1 cellular context compared by ENCODE assay signal in genomic region chr10:50550291-50550839, GRCh38.
TF ChIP-seq lines count a peak whose summit lies in the region.

No MANE protein-coding gene starts in this region.

TF ChIP-seq in K562, 482 proteins besides CTCF, POLR2A, EP300 and RAD21 (continued from another document and continues in another):
- TF ChIP-seq, protein P1, sequence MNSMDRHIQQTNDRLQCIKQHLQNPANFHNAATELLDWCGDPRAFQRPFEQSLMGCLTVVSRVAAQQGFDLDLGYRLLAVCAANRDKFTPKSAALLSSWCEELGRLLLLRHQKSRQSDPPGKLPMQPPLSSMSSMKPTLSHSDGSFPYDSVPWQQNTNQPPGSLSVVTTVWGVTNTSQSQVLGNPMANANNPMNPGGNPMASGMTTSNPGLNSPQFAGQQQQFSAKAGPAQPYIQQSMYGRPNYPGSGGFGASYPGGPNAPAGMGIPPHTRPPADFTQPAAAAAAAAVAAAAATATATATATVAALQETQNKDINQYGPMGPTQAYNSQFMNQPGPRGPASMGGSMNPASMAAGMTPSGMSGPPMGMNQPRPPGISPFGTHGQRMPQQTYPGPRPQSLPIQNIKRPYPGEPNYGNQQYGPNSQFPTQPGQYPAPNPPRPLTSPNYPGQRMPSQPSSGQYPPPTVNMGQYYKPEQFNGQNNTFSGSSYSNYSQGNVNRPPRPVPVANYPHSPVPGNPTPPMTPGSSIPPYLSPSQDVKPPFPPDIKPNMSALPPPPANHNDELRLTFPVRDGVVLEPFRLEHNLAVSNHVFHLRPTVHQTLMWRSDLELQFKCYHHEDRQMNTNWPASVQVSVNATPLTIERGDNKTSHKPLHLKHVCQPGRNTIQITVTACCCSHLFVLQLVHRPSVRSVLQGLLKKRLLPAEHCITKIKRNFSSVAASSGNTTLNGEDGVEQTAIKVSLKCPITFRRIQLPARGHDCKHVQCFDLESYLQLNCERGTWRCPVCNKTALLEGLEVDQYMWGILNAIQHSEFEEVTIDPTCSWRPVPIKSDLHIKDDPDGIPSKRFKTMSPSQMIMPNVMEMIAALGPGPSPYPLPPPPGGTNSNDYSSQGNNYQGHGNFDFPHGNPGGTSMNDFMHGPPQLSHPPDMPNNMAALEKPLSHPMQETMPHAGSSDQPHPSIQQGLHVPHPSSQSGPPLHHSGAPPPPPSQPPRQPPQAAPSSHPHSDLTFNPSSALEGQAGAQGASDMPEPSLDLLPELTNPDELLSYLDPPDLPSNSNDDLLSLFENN (IDR thresholded peaks at IDR 0.05; ENCODE audit: low read depth in 2 of 2, low read length in 2 of 2), result peak in 1 of 2 experiments; percentile 99; a peak in 2 of 4 replicates
- TF ChIP-seq, protein P2, sequence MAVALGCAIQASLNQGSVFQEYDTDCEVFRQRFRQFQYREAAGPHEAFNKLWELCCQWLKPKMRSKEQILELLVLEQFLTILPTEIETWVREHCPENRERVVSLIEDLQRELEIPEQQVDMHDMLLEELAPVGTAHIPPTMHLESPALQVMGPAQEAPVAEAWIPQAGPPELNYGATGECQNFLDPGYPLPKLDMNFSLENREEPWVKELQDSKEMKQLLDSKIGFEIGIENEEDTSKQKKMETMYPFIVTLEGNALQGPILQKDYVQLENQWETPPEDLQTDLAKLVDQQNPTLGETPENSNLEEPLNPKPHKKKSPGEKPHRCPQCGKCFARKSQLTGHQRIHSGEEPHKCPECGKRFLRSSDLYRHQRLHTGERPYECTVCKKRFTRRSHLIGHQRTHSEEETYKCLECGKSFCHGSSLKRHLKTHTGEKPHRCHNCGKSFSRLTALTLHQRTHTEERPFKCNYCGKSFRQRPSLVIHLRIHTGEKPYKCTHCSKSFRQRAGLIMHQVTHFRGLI (CRISPR knock-in tag; IDR thresholded peaks at IDR 0.05), result no peak
- TF ChIP-seq NRF1 (conservative IDR thresholded peaks at IDR 0.05 in 1 of 2, IDR thresholded peaks at IDR 0.05 in 1 of 2), result peak in 1 of 2 experiments; percentile 27; a peak in 1 of 4 replicates
- TF ChIP-seq BRF1 (IDR thresholded peaks at IDR 0.05; ENCODE audit: borderline replicate concordance, extremely low read depth, insufficient read length), result no peak
- peak; percentile 83 for TF ChIP-seq FOSL1 (tag; conservative IDR thresholded peaks at IDR 0.05)
- TF ChIP-seq SMAD4 (CRISPR knock-in tag; conservative IDR thresholded peaks at IDR 0.05), result peak; percentile 99
- peak; percentile 80; the same call in 1 of the 2 replicates for TF ChIP-seq ZNF12 (CRISPR knock-in tag; IDR thresholded peaks at IDR 0.05)
- peak; percentile 100 for TF ChIP-seq HLTF (IDR thresholded peaks at IDR 0.05)
- TF ChIP-seq HDAC3 (IDR thresholded peaks at IDR 0.05; ENCODE audit: borderline replicate concordance, partially characterized antibody), result peak; percentile 99
- TF ChIP-seq ZNF384 (IDR thresholded peaks at IDR 0.05; ENCODE audit: low read depth, low read length), result 0 out of 2 replicates have a peak, but pooled peaks have one; percentile 26
- TF ChIP-seq MAZ (CRISPR knock-in tag; conservative IDR thresholded peaks at IDR 0.05 in 1 of 2, IDR thresholded peaks at IDR 0.05 in 1 of 2), result peak in 1 of 2 experiments; percentile 74; a peak in 2 of 4 replicates
- TF ChIP-seq BCL6 (CRISPR knock-in tag; IDR thresholded peaks at IDR 0.05), result peak; percentile 81; the same call in 1 of the 2 replicates
- TF ChIP-seq ATF1 (CRISPR knock-in tag; IDR thresholded peaks at IDR 0.05), result no peak
- TF ChIP-seq ATF1 (tag; IDR thresholded peaks at IDR 0.05), result peak; percentile 67
- peak; percentile 100 for TF ChIP-seq HDAC2 (IDR thresholded peaks at IDR 0.05)
- TF ChIP-seq TEAD2 (tag; IDR thresholded peaks at IDR 0.05), result peak; percentile 69
- TF ChIP-seq ZNF311 (CRISPR knock-in tag; IDR thresholded peaks at IDR 0.05), result peak; percentile 87
- TF ChIP-seq NUFIP1 (IDR thresholded peaks at IDR 0.05; ENCODE audit: partially characterized antibody), result peak; percentile 36
- peak; percentile 66 for TF ChIP-seq MYC (IDR thresholded peaks at IDR 0.05; ENCODE audit: low read depth, low read length)
- TF ChIP-seq MYC (CRISPR knock-in tag; IDR thresholded peaks at IDR 0.05; ENCODE audit: borderline replicate concordance, low read depth), result no peak
- TF ChIP-seq PTBP1 (IDR thresholded peaks at IDR 0.05; ENCODE audit: low read depth, low read length), result peak; percentile 82; the same call in 1 of the 2 replicates
- TF ChIP-seq PHB2 (IDR thresholded peaks at IDR 0.05; ENCODE audit: low read depth), result peak; percentile 100
- TF ChIP-seq MYBL2 (IDR thresholded peaks at IDR 0.05; ENCODE audit: low read depth), result peak; percentile 50; the same call in 1 of the 2 replicates
- no peak for TF ChIP-seq MYBL2 (CRISPR knock-in tag; IDR thresholded peaks at IDR 0.05; ENCODE audit: borderline replicate concordance)
- TF ChIP-seq XRCC3 (IDR thresholded peaks at IDR 0.05), result peak; percentile 80; the same call in 1 of the 2 replicates
- TF ChIP-seq IRF2 (CRISPR knock-in tag; IDR thresholded peaks at IDR 0.05), result no peak
- TF ChIP-seq ZNF589 (CRISPR knock-in tag; IDR thresholded peaks at IDR 0.05; ENCODE audit: low read depth), result peak; percentile 99
- TF ChIP-seq SAFB2 (IDR thresholded peaks at IDR 0.05; ENCODE audit: borderline replicate concordance, low read depth, low read length, severe bottlenecking), result no peak
- peak; percentile 95 for TF ChIP-seq ZNF197 (CRISPR knock-in tag; IDR thresholded peaks at IDR 0.05; ENCODE audit: low read depth)
- TF ChIP-seq, protein P3, sequence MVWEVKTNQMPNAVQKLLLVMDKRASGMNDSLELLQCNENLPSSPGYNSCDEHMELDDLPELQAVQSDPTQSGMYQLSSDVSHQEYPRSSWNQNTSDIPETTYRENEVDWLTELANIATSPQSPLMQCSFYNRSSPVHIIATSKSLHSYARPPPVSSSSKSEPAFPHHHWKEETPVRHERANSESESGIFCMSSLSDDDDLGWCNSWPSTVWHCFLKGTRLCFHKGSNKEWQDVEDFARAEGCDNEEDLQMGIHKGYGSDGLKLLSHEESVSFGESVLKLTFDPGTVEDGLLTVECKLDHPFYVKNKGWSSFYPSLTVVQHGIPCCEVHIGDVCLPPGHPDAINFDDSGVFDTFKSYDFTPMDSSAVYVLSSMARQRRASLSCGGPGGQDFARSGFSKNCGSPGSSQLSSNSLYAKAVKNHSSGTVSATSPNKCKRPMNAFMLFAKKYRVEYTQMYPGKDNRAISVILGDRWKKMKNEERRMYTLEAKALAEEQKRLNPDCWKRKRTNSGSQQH (CRISPR knock-in tag; IDR thresholded peaks at IDR 0.05), result peak; percentile 95
- peak; percentile 96 for TF ChIP-seq ZKSCAN8 (CRISPR knock-in tag; IDR thresholded peaks at IDR 0.05)
- peak; percentile 96 for TF ChIP-seq KHSRP (IDR thresholded peaks at IDR 0.05)
- TF ChIP-seq, protein P4, sequence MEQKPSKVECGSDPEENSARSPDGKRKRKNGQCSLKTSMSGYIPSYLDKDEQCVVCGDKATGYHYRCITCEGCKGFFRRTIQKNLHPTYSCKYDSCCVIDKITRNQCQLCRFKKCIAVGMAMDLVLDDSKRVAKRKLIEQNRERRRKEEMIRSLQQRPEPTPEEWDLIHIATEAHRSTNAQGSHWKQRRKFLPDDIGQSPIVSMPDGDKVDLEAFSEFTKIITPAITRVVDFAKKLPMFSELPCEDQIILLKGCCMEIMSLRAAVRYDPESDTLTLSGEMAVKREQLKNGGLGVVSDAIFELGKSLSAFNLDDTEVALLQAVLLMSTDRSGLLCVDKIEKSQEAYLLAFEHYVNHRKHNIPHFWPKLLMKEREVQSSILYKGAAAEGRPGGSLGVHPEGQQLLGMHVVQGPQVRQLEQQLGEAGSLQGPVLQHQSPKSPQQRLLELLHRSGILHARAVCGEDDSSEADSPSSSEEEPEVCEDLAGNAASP (IDR thresholded peaks at IDR 0.05), result no peak
- peak; percentile 49; the same call in 1 of the 2 replicates for TF ChIP-seq ZNF134 (CRISPR knock-in tag; conservative IDR thresholded peaks at IDR 0.05)
- TF ChIP-seq TCF7 (IDR thresholded peaks at IDR 0.05; ENCODE audit: borderline replicate concordance), result peak; percentile 89; the same call in 1 of the 2 replicates
- TF ChIP-seq, protein P5, sequence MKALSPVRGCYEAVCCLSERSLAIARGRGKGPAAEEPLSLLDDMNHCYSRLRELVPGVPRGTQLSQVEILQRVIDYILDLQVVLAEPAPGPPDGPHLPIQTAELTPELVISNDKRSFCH (CRISPR knock-in tag; IDR thresholded peaks at IDR 0.05), result no peak
- TF ChIP-seq, protein P5 (tag; IDR thresholded peaks at IDR 0.05), result peak; percentile 91; the same call in 1 of the 2 replicates
- TF ChIP-seq NR2C1 (IDR thresholded peaks at IDR 0.05), result peak; percentile 84
- TF ChIP-seq NR2C1 (tag; IDR thresholded peaks at IDR 0.05), result peak; percentile 68
- peak; percentile 100 for TF ChIP-seq TCF3 (CRISPR knock-in tag; IDR thresholded peaks at IDR 0.05)
- no peak for TF ChIP-seq CBX8 (IDR thresholded peaks at IDR 0.05; ENCODE audit: borderline replicate concordance, extremely low read depth, low read depth, low read length, poor library complexity, severe bottlenecking)
- peak; percentile 42; the same call in 1 of the 2 replicates for TF ChIP-seq KAT7 (CRISPR knock-in tag; IDR thresholded peaks at IDR 0.05; ENCODE audit: borderline replicate concordance)
- peak; percentile 96 for TF ChIP-seq ZNF175 (CRISPR knock-in tag; IDR thresholded peaks at IDR 0.05; ENCODE audit: low read depth)
- TF ChIP-seq, protein P6, sequence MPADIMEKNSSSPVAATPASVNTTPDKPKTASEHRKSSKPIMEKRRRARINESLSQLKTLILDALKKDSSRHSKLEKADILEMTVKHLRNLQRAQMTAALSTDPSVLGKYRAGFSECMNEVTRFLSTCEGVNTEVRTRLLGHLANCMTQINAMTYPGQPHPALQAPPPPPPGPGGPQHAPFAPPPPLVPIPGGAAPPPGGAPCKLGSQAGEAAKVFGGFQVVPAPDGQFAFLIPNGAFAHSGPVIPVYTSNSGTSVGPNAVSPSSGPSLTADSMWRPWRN (IDR thresholded peaks at IDR 0.05; ENCODE audit: low read depth), result peak; percentile 74
- TF ChIP-seq NBN (IDR thresholded peaks at IDR 0.05; ENCODE audit: low read depth), result peak; percentile 99
- TF ChIP-seq CBX3 (IDR thresholded peaks at IDR 0.05; ENCODE audit: borderline replicate concordance in 1 of 2, low read length in 2 of 2), result peak in 1 of 2 experiments; percentile 87; a peak in 2 of 3 replicates
- TF ChIP-seq, protein P7, sequence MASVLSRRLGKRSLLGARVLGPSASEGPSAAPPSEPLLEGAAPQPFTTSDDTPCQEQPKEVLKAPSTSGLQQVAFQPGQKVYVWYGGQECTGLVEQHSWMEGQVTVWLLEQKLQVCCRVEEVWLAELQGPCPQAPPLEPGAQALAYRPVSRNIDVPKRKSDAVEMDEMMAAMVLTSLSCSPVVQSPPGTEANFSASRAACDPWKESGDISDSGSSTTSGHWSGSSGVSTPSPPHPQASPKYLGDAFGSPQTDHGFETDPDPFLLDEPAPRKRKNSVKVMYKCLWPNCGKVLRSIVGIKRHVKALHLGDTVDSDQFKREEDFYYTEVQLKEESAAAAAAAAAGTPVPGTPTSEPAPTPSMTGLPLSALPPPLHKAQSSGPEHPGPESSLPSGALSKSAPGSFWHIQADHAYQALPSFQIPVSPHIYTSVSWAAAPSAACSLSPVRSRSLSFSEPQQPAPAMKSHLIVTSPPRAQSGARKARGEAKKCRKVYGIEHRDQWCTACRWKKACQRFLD (CRISPR knock-in tag; IDR thresholded peaks at IDR 0.05), result peak; percentile 99
- no peak for TF ChIP-seq FOXJ2 (tag; IDR thresholded peaks at IDR 0.05)
- peak in 1 of 2 experiments; percentile 49; a peak in 2 of 4 replicates for TF ChIP-seq FOXA3 (CRISPR knock-in tag; conservative IDR thresholded peaks at IDR 0.05 in 1 of 2, IDR thresholded peaks at IDR 0.05 in 1 of 2)
- peak; percentile 97 for TF ChIP-seq CUX1 (CRISPR knock-in tag; IDR thresholded peaks at IDR 0.05)
- TF ChIP-seq, protein P8, sequence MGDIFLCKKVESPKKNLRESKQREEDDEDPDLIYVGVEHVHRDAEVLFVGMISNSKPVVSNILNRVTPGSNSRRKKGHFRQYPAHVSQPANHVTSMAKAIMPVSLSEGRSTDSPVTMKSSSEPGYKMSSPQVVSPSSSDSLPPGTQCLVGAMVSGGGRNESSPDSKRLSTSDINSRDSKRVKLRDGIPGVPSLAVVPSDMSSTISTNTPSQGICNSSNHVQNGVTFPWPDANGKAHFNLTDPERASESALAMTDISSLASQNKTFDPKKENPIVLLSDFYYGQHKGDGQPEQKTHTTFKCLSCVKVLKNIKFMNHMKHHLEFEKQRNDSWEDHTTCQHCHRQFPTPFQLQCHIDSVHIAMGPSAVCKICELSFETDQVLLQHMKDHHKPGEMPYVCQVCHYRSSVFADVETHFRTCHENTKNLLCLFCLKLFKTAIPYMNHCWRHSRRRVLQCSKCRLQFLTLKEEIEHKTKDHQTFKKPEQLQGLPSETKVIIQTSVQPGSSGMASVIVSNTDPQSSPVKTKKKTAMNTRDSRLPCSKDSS (IDR thresholded peaks at IDR 0.05; ENCODE audit: low read depth, partially characterized antibody), result no peak
- TF ChIP-seq RBBP5 (IDR thresholded peaks at IDR 0.05; ENCODE audit: borderline replicate concordance, insufficient read depth, low read length, poor library complexity, severe bottlenecking), result peak; percentile 29
- TF ChIP-seq ZFP30 (CRISPR knock-in tag; IDR thresholded peaks at IDR 0.05; ENCODE audit: borderline replicate concordance), result no peak
